In the genomic region with DNA sequence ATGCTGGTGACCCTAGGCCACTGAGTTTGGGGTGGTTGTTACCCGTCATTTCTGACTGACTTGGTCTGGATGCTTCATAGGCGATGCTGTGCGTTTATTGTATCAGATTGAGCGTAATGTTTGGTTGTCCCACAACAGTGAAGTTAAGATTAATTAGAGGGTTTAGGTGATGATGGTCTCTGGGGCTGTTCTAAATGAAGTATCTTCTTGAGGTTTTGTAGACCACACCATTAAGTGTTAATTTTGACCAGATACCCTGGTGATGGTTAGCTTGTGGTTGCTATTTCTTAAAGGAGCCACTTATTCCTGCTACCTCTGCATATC, we compare ENCODE assay signal across 25 cellular contexts.
DNase-seq lines count a peak whose midpoint lies in the region; ATAC-seq, FAIRE-seq and TF ChIP-seq lines count a peak whose summit lies in the region.
"Had no signal": no experiment of that assay in that cellular context is flagged by ENCODE, and none has a peak within 500 bp of the region (broad histone marks: within the 10 kb centered on the region; RNA-seq: fewer than 3 reads in every experiment).

No MANE protein-coding gene starts in this region.

- no peak for DNase-seq in IMR-90
- no peak for DNase-seq in immature natural killer cell
- no peak for DNase-seq in D721Med (ENCODE audit: insufficient read length, low spot score)
- DNase-seq in NCI-H774 (lab: John Stamatoyannopoulos, UW), result no peak
- DNase-seq in MCF 10A (ENCODE audit: unreplicated experiment), result no peak
- DNase-seq: AML-193; Calu3; HCEC 1CT; MM.1S; NCI-H2029; NCI-H446; NCI-H524 treated with DMSO at 0.1 percent for 48 hours; NCI-H82; NK-92 treated with Interleukin-12 subunit alpha and Interleukin-12 subunit beta, amount 100 ng/mL, for 24 hours; PC-9 had no signal

- H2BK20ac ChIP-seq in IMR-90 (ENCODE audit: low read depth, low read length), result no peak overlapping the region

- H3K9me1 ChIP-seq in IMR-90 (ENCODE audit: insufficient read depth, low read length), result peaks cover 16% of the 10 kb centered on the region; the same call in 1 of the 2 replicates

- H3K27ac Mint-ChIP-seq in activated T-helper 17 cell treated with anti-CD3 and anti-CD28 coated beads, Interleukin-2, amount 50 U/mL, for 72 hours, result peak overlapping the region; percentile 37
- H3K27ac Mint-ChIP-seq in immature natural killer cell (peak overlapping the region in 2 of 6 donors; percentile 14 to 43), MCF 10A (ENCODE audit: low read depth, unreplicated experiment) (no peak overlapping the region)

- H3K4me3 Mint-ChIP-seq in activated T-helper 17 cell treated with anti-CD3 and anti-CD28 coated beads, Interleukin-2, amount 50 U/mL, for 72 hours, result no peak overlapping the region
- H3K4me3 Mint-ChIP-seq in immature natural killer cell, result peak overlapping the region in 3 of 5 donors; percentile 9 to 37 (median 11)
- no peak overlapping the region for H3K4me3 Mint-ChIP-seq in MCF 10A (ENCODE audit: unreplicated experiment)

- no peaks in the 10 kb centered on the region for H3K27me3 Mint-ChIP-seq in activated T-helper 17 cell treated with anti-CD3 and anti-CD28 coated beads, Interleukin-2, amount 50 U/mL, for 72 hours
- H3K27me3 Mint-ChIP-seq in immature natural killer cell (ENCODE audit: low read depth in 3 of 3) (peaks cover 0 to 2% (median 2%) of the 10 kb centered on the region in 3 donors), MCF 10A (ENCODE audit: insufficient read depth, unreplicated experiment) (no peaks in the 10 kb centered on the region)

- no peak for TF ChIP-seq POLR2A in IMR-90 (IDR thresholded peaks at IDR 0.05; ENCODE audit: low read depth, low read length)

- H4K5ac ChIP-seq in IMR-90 (ENCODE audit: low read depth, low read length), result no peak overlapping the region

- no peak overlapping the region for H2AK9ac ChIP-seq in IMR-90 (replicated peaks; ENCODE audit: low read depth, low read length, poor library complexity)

- H3K4me3 ChIP-seq in BLaER1 (no peak overlapping the region), IMR-90 (ENCODE audit: insufficient read depth, low read depth, low read length) (no peak overlapping the region)
- H3K4me3 ChIP-seq: A549, PC-9, SJSA1 had no signal

- H2AK5ac ChIP-seq in IMR-90 (ENCODE audit: low read depth, low read length), result no peak overlapping the region

- H3K9ac ChIP-seq in BLaER1 (no peak overlapping the region), IMR-90 (ENCODE audit: low read depth, low read length) (no peak overlapping the region)

- TF ChIP-seq RAD21 in IMR-90 (IDR thresholded peaks at IDR 0.05; ENCODE audit: low read length), result no peak

- 94% methylated on average over 2 of the region's 4 CpGs; no CpG with 5 or more reads in 1 of the 2 experiments for WGBS in IMR-90 (ENCODE audit: extremely low coverage in 2 of 2, insufficient read length in 1 of 2), 2 experiments

- dilution Hi-C loops in IMR-90 (cut with HindIII; ENCODE audit: low sequenced_read_pairs, unreplicated experiment), result no loop called here

- peaks cover 23% of the 10 kb centered on the region for H3K4me1 ChIP-seq in BLaER1
- peaks cover 2% of the 10 kb centered on the region for H3K4me1 ChIP-seq in IMR-90 (ENCODE audit: control insufficient read depth, insufficient read depth, low read length)
- H3K4me1 ChIP-seq: SJSA1 had no signal

- in situ Hi-C loops in IMR-90 (cut with MboI; ENCODE audit: low sequenced_read_pairs), result no loop called here

- TF ChIP-seq CTCF in IMR-90 (conservative IDR thresholded peaks at IDR 0.05; ENCODE audit: low read depth, low read length), result no peak
- no peak for TF ChIP-seq CTCF in D721Med (IDR thresholded peaks at IDR 0.05; ENCODE audit: insufficient read depth, missing control alignments)
- TF ChIP-seq CTCF in MCF 10A (IDR thresholded peaks at IDR 0.05; ENCODE audit: unreplicated experiment), result no peak

- H3K18ac ChIP-seq in IMR-90 (ENCODE audit: low read depth, low read length), result no peak overlapping the region

- CTCF ChIA-PET in IMR-90 (lab: Yijun Ruan, JAX), result no interaction called here
- CTCF ChIA-PET in MCF 10A (lab: Yijun Ruan, JAX), result no interaction called here

- no peaks in the 10 kb centered on the region for H3K27me3 ChIP-seq in BLaER1
- H3K27me3 ChIP-seq in IMR-90 (ENCODE audit: control insufficient read depth, insufficient read depth, low read length), result no peaks in the 10 kb centered on the region
- H3K27me3 ChIP-seq: SJSA1 had no signal

- no peak overlapping the region for H2BK5ac ChIP-seq in IMR-90 (ENCODE audit: low read depth, low read length, poor library complexity, severe bottlenecking)

- H4K91ac ChIP-seq in IMR-90 (ENCODE audit: insufficient read depth, low read depth, low read length), result no peak overlapping the region

- peaks cover 24 to 60% of the 10 kb centered on the region in 2 experiments for H3K79me1 ChIP-seq in IMR-90 (ENCODE audit: low read depth in 1 of 2, low read length in 2 of 2)

- FAIRE-seq in D721Med (lab: Jason Lieb, UNC), result no peak
- FAIRE-seq: A549, GM18507, H1 had no signal

- no peak overlapping the region for H2BK15ac ChIP-seq in IMR-90 (ENCODE audit: low read depth, low read length)

- ATAC-seq in IMR-90 (ENCODE audit: low read depth) (no peak), GM18873 (IDR thresholded peaks at IDR 0.05; ENCODE audit: low FRiP score, unreplicated experiment) (no peak)
- ATAC-seq in activated T-helper 17 cell treated with anti-CD3 and anti-CD28 coated beads, Interleukin-2, amount 50 U/mL, for 72 hours (replicated peaks), result no peak
- ATAC-seq: A549, Right ventricle myocardium inferior had no signal

- H3K4ac ChIP-seq in IMR-90 (ENCODE audit: low read depth, low read length), result no peak overlapping the region

- H3K56ac ChIP-seq in IMR-90 (ENCODE audit: extremely low read depth, insufficient read depth, low read length), result no peak overlapping the region

- no peaks in the 10 kb centered on the region for H3K9me3 ChIP-seq in BLaER1
- H3K9me3 ChIP-seq in IMR-90 (ENCODE audit: control insufficient read depth, insufficient read depth, low read length), result no peaks in the 10 kb centered on the region
- H3K9me3 ChIP-seq: A549, SJSA1 had no signal

- no peak overlapping the region for H2BK120ac ChIP-seq in IMR-90 (ENCODE audit: low read depth, low read length)

- BruUV-seq in IMR-90 (replicated peaks; lab: Mats Ljungman, UMichigan) (no TSS peak), MCF 10A (replicated peaks; lab: Mats Ljungman, UMichigan) (no TSS peak)

- peaks cover 42% of the 10 kb centered on the region for H3K4me1 Mint-ChIP-seq in activated T-helper 17 cell treated with anti-CD3 and anti-CD28 coated beads, Interleukin-2, amount 50 U/mL, for 72 hours
- H3K4me1 Mint-ChIP-seq in immature natural killer cell, result peaks cover 48 to 88% of the 10 kb centered on the region in 2 donors
- H3K4me1 Mint-ChIP-seq in MCF 10A (ENCODE audit: insufficient read depth, unreplicated experiment), result no peaks in the 10 kb centered on the region

- H3K23ac ChIP-seq in IMR-90 (ENCODE audit: low read depth, low read length), result peak overlapping the region; percentile 7; the same call in 1 of the 2 replicates

- no peak overlapping the region for H4K8ac ChIP-seq in IMR-90 (ENCODE audit: low read depth in 2 of 2, low read length in 2 of 2)

- peaks cover 13% of the 10 kb centered on the region for H3K36me3 Mint-ChIP-seq in activated T-helper 17 cell treated with anti-CD3 and anti-CD28 coated beads, Interleukin-2, amount 50 U/mL, for 72 hours (ENCODE audit: low read depth)
- H3K36me3 Mint-ChIP-seq in immature natural killer cell (peaks cover 0 to 3% (median 0%) of the 10 kb centered on the region in 3 donors), MCF 10A (ENCODE audit: insufficient read depth, unreplicated experiment) (peaks cover 11% of the 10 kb centered on the region)

- POLR2A ChIA-PET in IMR-90 (lab: Charles Lee; ENCODE audit: unreplicated experiment) (no interaction called here), MCF 10A (lab: Yijun Ruan, JAX) (interaction anchor here (1.3 to 1.5 kb wide), 2 partner anchors 12 to 15 kb away, joined by 3 to 4 read pairs; no protein-coding TSS in a partner anchor)

- peak overlapping the region; percentile 35; the same call in 1 of the 2 replicates for H3K4me2 ChIP-seq in BLaER1
- no peak overlapping the region for H3K4me2 ChIP-seq in IMR-90 (ENCODE audit: low read depth, low read length)
- H3K4me2 ChIP-seq: A549, PC-9 had no signal

- no peak overlapping the region for H3K14ac ChIP-seq in IMR-90 (replicated peaks; ENCODE audit: low read depth, low read length)

- H3K27ac ChIP-seq in BLaER1 (no peak overlapping the region), IMR-90 (ENCODE audit: insufficient read depth, low read length) (no peak overlapping the region)
- H3K27ac ChIP-seq: A549, C4-2B, HL-60, PC-9, SJSA1 had no signal

- intact Hi-C loops in IMR-90 (cut with micrococcal nuclease) (no loop called here), MCF 10A (cut with micrococcal nuclease) (no loop called here)

- no peaks in the 10 kb centered on the region for H3K9me3 Mint-ChIP-seq in activated T-helper 17 cell treated with anti-CD3 and anti-CD28 coated beads, Interleukin-2, amount 50 U/mL, for 72 hours
- H3K9me3 Mint-ChIP-seq in immature natural killer cell (no peaks in the 10 kb centered on the region), MCF 10A (ENCODE audit: unreplicated experiment) (no peaks in the 10 kb centered on the region)

- H4K20me1 ChIP-seq in BLaER1 (peaks cover 90% of the 10 kb centered on the region), IMR-90 (ENCODE audit: insufficient read depth, low read length) (peaks cover 18% of the 10 kb centered on the region)

- H2AFZ ChIP-seq in IMR-90 (replicated peaks; ENCODE audit: low read length, poor library complexity), result no peak overlapping the region
- H2AFZ ChIP-seq: PC-9 had no signal

- peaks cover 29% of the 10 kb centered on the region for H3K36me3 ChIP-seq in BLaER1
- H3K36me3 ChIP-seq in IMR-90 (ENCODE audit: control insufficient read depth, insufficient read depth, low read length), result no peaks in the 10 kb centered on the region
- H3K36me3 ChIP-seq: SJSA1 had no signal

TF ChIP-seq in IMR-90, 13 proteins besides CTCF, POLR2A, EP300 and RAD21:
- TF ChIP-seq MAFK (IDR thresholded peaks at IDR 0.05; ENCODE audit: low read depth, low read length) (no peak), CHD1 (IDR thresholded peaks at IDR 0.05; ENCODE audit: low read depth, low read length) (no peak), RFX5 (IDR thresholded peaks at IDR 0.05; ENCODE audit: low read depth, low read length) (no peak), RCOR1 (IDR thresholded peaks at IDR 0.05; ENCODE audit: insufficient replicate concordance, low read length) (no peak), MAZ (IDR thresholded peaks at IDR 0.05; ENCODE audit: borderline replicate concordance, low read depth, low read length) (no peak)

Comparison
In these comparisons a context has a peak if more than half of its experiments do, and no peak if none do; other contexts are left out.
1. H3K4me3 Mint-ChIP-seq: peak in immature natural killer cell (3 of 5); none in activated T-helper 17 cell treated with anti-CD3 and anti-CD28 coated beads, Interleukin-2, amount 50 U/mL, for 72 hours (single experiment) and MCF 10A (single experiment).